ENCODE assay signal across 1 cellular context in the genomic region with DNA sequence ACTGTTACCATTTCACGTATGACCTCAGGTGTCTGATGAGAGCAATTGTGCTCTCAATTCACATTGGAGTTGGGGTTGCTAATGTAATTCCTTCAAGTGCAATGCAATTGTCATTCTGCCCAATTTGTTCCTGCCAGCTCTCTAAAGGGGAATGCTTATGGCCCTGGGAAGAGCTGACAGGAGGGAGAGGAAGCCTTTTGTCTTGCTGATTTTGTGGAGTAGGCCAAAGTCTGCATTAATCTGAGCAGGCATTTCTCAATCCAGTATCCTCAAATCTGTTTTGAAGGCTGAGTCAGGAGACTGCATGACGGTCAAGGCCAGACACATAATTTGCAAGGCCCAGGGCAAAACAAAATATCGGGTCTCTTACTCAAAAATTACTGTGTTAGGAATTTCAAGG.
A peak's percentile ranks its signal among the peaks of the same experiment; 100 is the strongest.
TF ChIP-seq lines count a peak whose summit lies in the region.

No MANE protein-coding gene starts in this region.

TF ChIP-seq in H1, 55 proteins besides CTCF, POLR2A, EP300 and RAD21:
- peak; percentile 70; the same call in 1 of the 2 replicates for TF ChIP-seq CEBPB (IDR thresholded peaks at IDR 0.05; ENCODE audit: low read depth, low read length)
- TF ChIP-seq, protein P1, sequence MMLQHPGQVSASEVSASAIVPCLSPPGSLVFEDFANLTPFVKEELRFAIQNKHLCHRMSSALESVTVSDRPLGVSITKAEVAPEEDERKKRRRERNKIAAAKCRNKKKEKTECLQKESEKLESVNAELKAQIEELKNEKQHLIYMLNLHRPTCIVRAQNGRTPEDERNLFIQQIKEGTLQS (IDR thresholded peaks at IDR 0.05; ENCODE audit: insufficient read depth, low read depth, low read length) = no peak
- TF ChIP-seq TEAD4 (IDR thresholded peaks at IDR 0.05; ENCODE audit: low read depth, low read length) = peak; percentile 52
- no peak for TF ChIP-seq RNF2 (IDR thresholded peaks at IDR 0.05; ENCODE audit: borderline replicate concordance, low read depth, low read length, missing control alignments, poor library complexity, severe bottlenecking)
- TF ChIP-seq SIN3A (conservative IDR thresholded peaks at IDR 0.05 in 1 of 2, IDR thresholded peaks at IDR 0.05 in 1 of 2; ENCODE audit: low read depth in 1 of 2, low read length in 2 of 2) = no peak
- TF ChIP-seq CHD2 (IDR thresholded peaks at IDR 0.05; ENCODE audit: low read length) = no peak
- no peak for TF ChIP-seq SP4 (IDR thresholded peaks at IDR 0.05; ENCODE audit: low read length)
- TF ChIP-seq, protein P2, sequence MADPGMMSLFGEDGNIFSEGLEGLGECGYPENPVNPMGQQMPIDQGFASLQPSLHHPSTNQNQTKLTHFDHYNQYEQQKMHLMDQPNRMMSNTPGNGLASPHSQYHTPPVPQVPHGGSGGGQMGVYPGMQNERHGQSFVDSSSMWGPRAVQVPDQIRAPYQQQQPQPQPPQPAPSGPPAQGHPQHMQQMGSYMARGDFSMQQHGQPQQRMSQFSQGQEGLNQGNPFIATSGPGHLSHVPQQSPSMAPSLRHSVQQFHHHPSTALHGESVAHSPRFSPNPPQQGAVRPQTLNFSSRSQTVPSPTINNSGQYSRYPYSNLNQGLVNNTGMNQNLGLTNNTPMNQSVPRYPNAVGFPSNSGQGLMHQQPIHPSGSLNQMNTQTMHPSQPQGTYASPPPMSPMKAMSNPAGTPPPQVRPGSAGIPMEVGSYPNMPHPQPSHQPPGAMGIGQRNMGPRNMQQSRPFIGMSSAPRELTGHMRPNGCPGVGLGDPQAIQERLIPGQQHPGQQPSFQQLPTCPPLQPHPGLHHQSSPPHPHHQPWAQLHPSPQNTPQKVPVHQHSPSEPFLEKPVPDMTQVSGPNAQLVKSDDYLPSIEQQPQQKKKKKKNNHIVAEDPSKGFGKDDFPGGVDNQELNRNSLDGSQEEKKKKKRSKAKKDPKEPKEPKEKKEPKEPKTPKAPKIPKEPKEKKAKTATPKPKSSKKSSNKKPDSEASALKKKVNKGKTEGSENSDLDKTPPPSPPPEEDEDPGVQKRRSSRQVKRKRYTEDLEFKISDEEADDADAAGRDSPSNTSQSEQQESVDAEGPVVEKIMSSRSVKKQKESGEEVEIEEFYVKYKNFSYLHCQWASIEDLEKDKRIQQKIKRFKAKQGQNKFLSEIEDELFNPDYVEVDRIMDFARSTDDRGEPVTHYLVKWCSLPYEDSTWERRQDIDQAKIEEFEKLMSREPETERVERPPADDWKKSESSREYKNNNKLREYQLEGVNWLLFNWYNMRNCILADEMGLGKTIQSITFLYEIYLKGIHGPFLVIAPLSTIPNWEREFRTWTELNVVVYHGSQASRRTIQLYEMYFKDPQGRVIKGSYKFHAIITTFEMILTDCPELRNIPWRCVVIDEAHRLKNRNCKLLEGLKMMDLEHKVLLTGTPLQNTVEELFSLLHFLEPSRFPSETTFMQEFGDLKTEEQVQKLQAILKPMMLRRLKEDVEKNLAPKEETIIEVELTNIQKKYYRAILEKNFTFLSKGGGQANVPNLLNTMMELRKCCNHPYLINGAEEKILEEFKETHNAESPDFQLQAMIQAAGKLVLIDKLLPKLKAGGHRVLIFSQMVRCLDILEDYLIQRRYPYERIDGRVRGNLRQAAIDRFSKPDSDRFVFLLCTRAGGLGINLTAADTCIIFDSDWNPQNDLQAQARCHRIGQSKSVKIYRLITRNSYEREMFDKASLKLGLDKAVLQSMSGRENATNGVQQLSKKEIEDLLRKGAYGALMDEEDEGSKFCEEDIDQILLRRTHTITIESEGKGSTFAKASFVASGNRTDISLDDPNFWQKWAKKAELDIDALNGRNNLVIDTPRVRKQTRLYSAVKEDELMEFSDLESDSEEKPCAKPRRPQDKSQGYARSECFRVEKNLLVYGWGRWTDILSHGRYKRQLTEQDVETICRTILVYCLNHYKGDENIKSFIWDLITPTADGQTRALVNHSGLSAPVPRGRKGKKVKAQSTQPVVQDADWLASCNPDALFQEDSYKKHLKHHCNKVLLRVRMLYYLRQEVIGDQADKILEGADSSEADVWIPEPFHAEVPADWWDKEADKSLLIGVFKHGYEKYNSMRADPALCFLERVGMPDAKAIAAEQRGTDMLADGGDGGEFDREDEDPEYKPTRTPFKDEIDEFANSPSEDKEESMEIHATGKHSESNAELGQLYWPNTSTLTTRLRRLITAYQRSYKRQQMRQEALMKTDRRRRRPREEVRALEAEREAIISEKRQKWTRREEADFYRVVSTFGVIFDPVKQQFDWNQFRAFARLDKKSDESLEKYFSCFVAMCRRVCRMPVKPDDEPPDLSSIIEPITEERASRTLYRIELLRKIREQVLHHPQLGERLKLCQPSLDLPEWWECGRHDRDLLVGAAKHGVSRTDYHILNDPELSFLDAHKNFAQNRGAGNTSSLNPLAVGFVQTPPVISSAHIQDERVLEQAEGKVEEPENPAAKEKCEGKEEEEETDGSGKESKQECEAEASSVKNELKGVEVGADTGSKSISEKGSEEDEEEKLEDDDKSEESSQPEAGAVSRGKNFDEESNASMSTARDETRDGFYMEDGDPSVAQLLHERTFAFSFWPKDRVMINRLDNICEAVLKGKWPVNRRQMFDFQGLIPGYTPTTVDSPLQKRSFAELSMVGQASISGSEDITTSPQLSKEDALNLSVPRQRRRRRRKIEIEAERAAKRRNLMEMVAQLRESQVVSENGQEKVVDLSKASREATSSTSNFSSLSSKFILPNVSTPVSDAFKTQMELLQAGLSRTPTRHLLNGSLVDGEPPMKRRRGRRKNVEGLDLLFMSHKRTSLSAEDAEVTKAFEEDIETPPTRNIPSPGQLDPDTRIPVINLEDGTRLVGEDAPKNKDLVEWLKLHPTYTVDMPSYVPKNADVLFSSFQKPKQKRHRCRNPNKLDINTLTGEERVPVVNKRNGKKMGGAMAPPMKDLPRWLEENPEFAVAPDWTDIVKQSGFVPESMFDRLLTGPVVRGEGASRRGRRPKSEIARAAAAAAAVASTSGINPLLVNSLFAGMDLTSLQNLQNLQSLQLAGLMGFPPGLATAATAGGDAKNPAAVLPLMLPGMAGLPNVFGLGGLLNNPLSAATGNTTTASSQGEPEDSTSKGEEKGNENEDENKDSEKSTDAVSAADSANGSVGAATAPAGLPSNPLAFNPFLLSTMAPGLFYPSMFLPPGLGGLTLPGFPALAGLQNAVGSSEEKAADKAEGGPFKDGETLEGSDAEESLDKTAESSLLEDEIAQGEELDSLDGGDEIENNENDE (IDR thresholded peaks at IDR 0.05; ENCODE audit: insufficient replicate concordance, low read length) = peak; percentile 47
- TF ChIP-seq, protein P3, sequence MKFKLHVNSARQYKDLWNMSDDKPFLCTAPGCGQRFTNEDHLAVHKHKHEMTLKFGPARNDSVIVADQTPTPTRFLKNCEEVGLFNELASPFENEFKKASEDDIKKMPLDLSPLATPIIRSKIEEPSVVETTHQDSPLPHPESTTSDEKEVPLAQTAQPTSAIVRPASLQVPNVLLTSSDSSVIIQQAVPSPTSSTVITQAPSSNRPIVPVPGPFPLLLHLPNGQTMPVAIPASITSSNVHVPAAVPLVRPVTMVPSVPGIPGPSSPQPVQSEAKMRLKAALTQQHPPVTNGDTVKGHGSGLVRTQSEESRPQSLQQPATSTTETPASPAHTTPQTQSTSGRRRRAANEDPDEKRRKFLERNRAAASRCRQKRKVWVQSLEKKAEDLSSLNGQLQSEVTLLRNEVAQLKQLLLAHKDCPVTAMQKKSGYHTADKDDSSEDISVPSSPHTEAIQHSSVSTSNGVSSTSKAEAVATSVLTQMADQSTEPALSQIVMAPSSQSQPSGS (IDR thresholded peaks at IDR 0.05; ENCODE audit: low read length) = peak; percentile 57; the same call in 1 of the 2 replicates
- TF ChIP-seq, protein P4, sequence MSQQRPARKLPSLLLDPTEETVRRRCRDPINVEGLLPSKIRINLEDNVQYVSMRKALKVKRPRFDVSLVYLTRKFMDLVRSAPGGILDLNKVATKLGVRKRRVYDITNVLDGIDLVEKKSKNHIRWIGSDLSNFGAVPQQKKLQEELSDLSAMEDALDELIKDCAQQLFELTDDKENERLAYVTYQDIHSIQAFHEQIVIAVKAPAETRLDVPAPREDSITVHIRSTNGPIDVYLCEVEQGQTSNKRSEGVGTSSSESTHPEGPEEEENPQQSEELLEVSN (IDR thresholded peaks at IDR 0.05) = no peak
- peak; percentile 73 for TF ChIP-seq NANOG (IDR thresholded peaks at IDR 0.05; ENCODE audit: insufficient read depth, low read depth, low read length, poor library complexity, severe bottlenecking)
- no peak for TF ChIP-seq POU5F1 (IDR thresholded peaks at IDR 0.05; ENCODE audit: low read depth, low read length)
- peak; percentile 4; the same call in 1 of the 2 replicates for TF ChIP-seq MAFK (IDR thresholded peaks at IDR 0.05; ENCODE audit: low read depth, low read length)
- 0 out of 2 replicates have a peak, but pooled peaks have one; percentile 30 for TF ChIP-seq SP1 (IDR thresholded peaks at IDR 0.05; ENCODE audit: low read depth, low read length)
